Comparison of ENCODE assay signal across 1 cellular context in genomic region chr1:95117207-95118018, GRCh38.
TF ChIP-seq lines count a peak whose summit lies in the region.

TSS of gene TLCD4 (plus strand) at chr1:95117355. CDS start at chr1:95143902, 26,547 bp downstream.

TF ChIP-seq in K562, 482 proteins besides CTCF, POLR2A, EP300 and RAD21 (continued from another document and continues in another):
- TF ChIP-seq NFE2L1 (tag; IDR thresholded peaks at IDR 0.05; ENCODE audit: borderline replicate concordance, low read depth) (no peak), HNRNPLL (IDR thresholded peaks at IDR 0.05; ENCODE audit: low read depth, low read length, poor library complexity, severe bottlenecking) (peak; percentile 63), TEAD2 (tag; IDR thresholded peaks at IDR 0.05) (no peak), RBBP5 (IDR thresholded peaks at IDR 0.05; ENCODE audit: borderline replicate concordance, insufficient read depth, low read length, poor library complexity, severe bottlenecking) (peak; percentile 83), ESRRA (IDR thresholded peaks at IDR 0.05; ENCODE audit: borderline replicate concordance, low read depth) (peak; percentile 37; the same call in 1 of the 2 replicates), L3MBTL2 (IDR thresholded peaks at IDR 0.05) (peak; percentile 22; the same call in 1 of the 2 replicates), GABPB1 (CRISPR knock-in tag; IDR thresholded peaks at IDR 0.05) (0 out of 2 replicates have a peak, but pooled peaks have one; percentile 11), JUN (IDR thresholded peaks at IDR 0.05; ENCODE audit: borderline replicate concordance, low read depth, low read length) (no peak), JUN (CRISPR knock-in tag; IDR thresholded peaks at IDR 0.05; ENCODE audit: borderline replicate concordance) (0 out of 2 replicates have a peak, but pooled peaks have one; percentile 34), TEAD4 (IDR thresholded peaks at IDR 0.05; ENCODE audit: low read length) (no peak), TEAD4 (CRISPR knock-in tag; IDR thresholded peaks at IDR 0.05; ENCODE audit: borderline replicate concordance) (no peak), GATAD2B (IDR thresholded peaks at IDR 0.05; ENCODE audit: borderline replicate concordance) (no peak; the same call in 1 of the 2 replicates), BCLAF1 (IDR thresholded peaks at IDR 0.05; ENCODE audit: borderline replicate concordance in 1 of 2, control insufficient read depth in 1 of 2, low read depth in 2 of 2, low read length in 1 of 2) (no peak), MBD2 (IDR thresholded peaks at IDR 0.05; ENCODE audit: borderline replicate concordance, low read depth) (no peak), SMAD4 (CRISPR knock-in tag; conservative IDR thresholded peaks at IDR 0.05) (peak; percentile 77), CTBP1 (IDR thresholded peaks at IDR 0.05; ENCODE audit: borderline replicate concordance) (peak; percentile 56; the same call in 1 of the 2 replicates), ZFPM2 (CRISPR knock-in tag; IDR thresholded peaks at IDR 0.05) (no peak), THRA (IDR thresholded peaks at IDR 0.05) (no peak), ZNF449 (CRISPR knock-in tag; IDR thresholded peaks at IDR 0.05) (no peak), NCOA6 (IDR thresholded peaks at IDR 0.05) (0 out of 2 replicates have a peak, but pooled peaks have one; percentile 28), ZFX (CRISPR knock-in tag; IDR thresholded peaks at IDR 0.05) (peak; percentile 57), CHD1 (IDR thresholded peaks at IDR 0.05; ENCODE audit: low read length) (peak; percentile 55), SMARCA4 (IDR thresholded peaks at IDR 0.05) (no peak), BCOR (IDR thresholded peaks at IDR 0.05) (no peak), HNRNPH1 (optimal IDR thresholded peaks at IDR 0.05; ENCODE audit: low read depth, low read length) (no peak), ZNF274 (IDR thresholded peaks at IDR 0.05; ENCODE audit: borderline replicate concordance, low read depth, low read length) (no peak), SMAD1 (IDR thresholded peaks at IDR 0.05; ENCODE audit: low read depth, low read length, partially characterized antibody) (no peak), ERF (CRISPR knock-in tag; IDR thresholded peaks at IDR 0.05) (no peak), ZBTB5 (IDR thresholded peaks at IDR 0.05) (no peak), TAF1 (IDR thresholded peaks at IDR 0.05; ENCODE audit: control insufficient read depth, extremely low read depth, insufficient read depth, low read length, severe bottlenecking) (peak; percentile 34), ZHX1 (conservative IDR thresholded peaks at IDR 0.05; ENCODE audit: low read length) (no peak), CC2D1A (IDR thresholded peaks at IDR 0.05) (no peak), SPI1 (IDR thresholded peaks at IDR 0.05; ENCODE audit: borderline replicate concordance, low read depth, low read length) (no peak), STAG1 (CRISPR knock-in tag; IDR thresholded peaks at IDR 0.05; ENCODE audit: borderline replicate concordance) (no peak), NUFIP1 (IDR thresholded peaks at IDR 0.05; ENCODE audit: partially characterized antibody) (no peak), TCF7L2 (IDR thresholded peaks at IDR 0.05; ENCODE audit: low read depth, low read length) (no peak), MTF1 (CRISPR knock-in tag; IDR thresholded peaks at IDR 0.05; ENCODE audit: borderline replicate concordance) (no peak), ZBTB34 (CRISPR knock-in tag; IDR thresholded peaks at IDR 0.05) (no peak), ZKSCAN3 (CRISPR knock-in tag; IDR thresholded peaks at IDR 0.05) (no peak), CCNT2 (IDR thresholded peaks at IDR 0.05; ENCODE audit: borderline replicate concordance, extremely low read depth, insufficient read length, low read depth, low read length) (peak; percentile 25), CEBPG (CRISPR knock-in tag; IDR thresholded peaks at IDR 0.05) (no peak), CEBPG (tag; conservative IDR thresholded peaks at IDR 0.05 in 1 of 2, IDR thresholded peaks at IDR 0.05 in 1 of 2) (no peak), RREB1 (CRISPR knock-in tag; IDR thresholded peaks at IDR 0.05) (peak; percentile 14; the same call in 1 of the 2 replicates)
